In genomic region chr5:16866795-16867584, GRCh38 we compare ENCODE assay signal across 12 cellular contexts.
DNase-seq lines count a peak whose midpoint lies in the region; ATAC-seq and TF ChIP-seq lines count a peak whose summit lies in the region.
"Had no signal": no experiment of that assay in that cellular context is flagged by ENCODE, and none has a peak within 500 bp of the region (broad histone marks: within the 10 kb centered on the region; RNA-seq: fewer than 3 reads in every experiment).

No MANE protein-coding gene starts in this region.

- H3K27ac Mint-ChIP-seq in nephron (peak overlapping the region; percentile 22 to 78 (median 77)), natural killer cell (no peak overlapping the region)
- no peak overlapping the region for H3K27ac Mint-ChIP-seq in activated naive CD4-positive, alpha-beta T cell treated with anti-CD3 and anti-CD28 coated beads, Interleukin-2, amount 10 ng/mL, durations not matched to agents 7 days and 5 days
- H3K27ac Mint-ChIP-seq: activated CD8-positive, alpha-beta T cell treated with anti-CD3 and anti-CD28 coated beads for 36 hours had no signal

- peak; percentile 23 for DNase-seq in DMS153 treated with DMSO at 0.1 percent for 48 hours (lab: John Stamatoyannopoulos, UW; ENCODE audit: unreplicated experiment)
- DNase-seq in NCI-H2081 treated with DMSO at 0.1 percent for 48 hours (lab: John Stamatoyannopoulos, UW): peak; percentile 59
- peak; percentile 39 for DNase-seq in choroid plexus epithelial cell (ENCODE audit: low read depth)
- no peak for DNase-seq in T-helper 1 cell
- no peak for DNase-seq in NCI-H128 (lab: John Stamatoyannopoulos, UW; ENCODE audit: unreplicated experiment)
- no peak for DNase-seq in natural killer cell
- no peak for DNase-seq in activated naive CD4-positive, alpha-beta T cell treated with anti-CD3 and anti-CD28 coated beads, Interleukin-2, amount 10 ng/mL, durations not matched to agents 7 days and 5 days
- DNase-seq: activated CD8-positive, alpha-beta T cell treated with anti-CD3 and anti-CD28 coated beads for 36 hours; CD4-positive, CD25-positive, alpha-beta regulatory T cell; ovary; RPMI8226 had no signal

- no peak overlapping the region for H3K4me3 ChIP-seq in choroid plexus epithelial cell (ENCODE audit: low read depth, low read length)
- H3K4me3 ChIP-seq: ovary had no signal

- H3K36me3 Mint-ChIP-seq in nephron (ENCODE audit: low read depth) (peaks cover 27% of the 10 kb centered on the region), natural killer cell (no peaks in the 10 kb centered on the region)
- H3K36me3 Mint-ChIP-seq in activated naive CD4-positive, alpha-beta T cell treated with anti-CD3 and anti-CD28 coated beads, Interleukin-2, amount 10 ng/mL, durations not matched to agents 7 days and 5 days: no peaks in the 10 kb centered on the region
- H3K36me3 Mint-ChIP-seq: CD4-positive, CD25-positive, alpha-beta regulatory T cell had no signal

- ATAC-seq in natural killer cell: no peak
- ATAC-seq: activated CD8-positive, alpha-beta T cell treated with anti-CD3 and anti-CD28 coated beads for 36 hours had no signal

- CTCF ChIA-PET in activated naive CD4-positive, alpha-beta T cell treated with anti-CD3 and anti-CD28 coated beads, Interleukin-2, amount 10 ng/mL, durations not matched to agents 7 days and 5 days (lab: Charles Lee): no interaction called here

- intact Hi-C loops in natural killer cell (cut with micrococcal nuclease): no loop called here

- peak overlapping the region in 2 of 3 experiments; percentile 5 to 39 for H3K4me3 Mint-ChIP-seq in nephron
- H3K4me3 Mint-ChIP-seq in natural killer cell: no peak overlapping the region
- H3K4me3 Mint-ChIP-seq in activated naive CD4-positive, alpha-beta T cell treated with anti-CD3 and anti-CD28 coated beads, Interleukin-2, amount 10 ng/mL, durations not matched to agents 7 days and 5 days: no peak overlapping the region
- H3K4me3 Mint-ChIP-seq: activated CD8-positive, alpha-beta T cell treated with anti-CD3 and anti-CD28 coated beads for 36 hours; CD4-positive, CD25-positive, alpha-beta regulatory T cell had no signal

- H3K27me3 Mint-ChIP-seq in nephron (ENCODE audit: low read depth) (peaks cover 4% of the 10 kb centered on the region), natural killer cell (ENCODE audit: low read depth in 2 of 2) (no peaks in the 10 kb centered on the region)
- no peaks in the 10 kb centered on the region for H3K27me3 Mint-ChIP-seq in activated naive CD4-positive, alpha-beta T cell treated with anti-CD3 and anti-CD28 coated beads, Interleukin-2, amount 10 ng/mL, durations not matched to agents 7 days and 5 days
- H3K27me3 Mint-ChIP-seq: activated CD8-positive, alpha-beta T cell treated with anti-CD3 and anti-CD28 coated beads for 36 hours; CD4-positive, CD25-positive, alpha-beta regulatory T cell had no signal

- H3K9me3 Mint-ChIP-seq in nephron (peaks cover 3% of the 10 kb centered on the region), natural killer cell (peaks cover under 1 to 3% of the 10 kb centered on the region in 2 donors)
- H3K9me3 Mint-ChIP-seq in activated naive CD4-positive, alpha-beta T cell treated with anti-CD3 and anti-CD28 coated beads, Interleukin-2, amount 10 ng/mL, durations not matched to agents 7 days and 5 days: no peaks in the 10 kb centered on the region
- H3K9me3 Mint-ChIP-seq: activated CD8-positive, alpha-beta T cell treated with anti-CD3 and anti-CD28 coated beads for 36 hours had no signal

- TF ChIP-seq CTCF in choroid plexus epithelial cell (conservative IDR thresholded peaks at IDR 0.05; ENCODE audit: low read depth, low read length) (no peak), nephron (IDR thresholded peaks at IDR 0.05; ENCODE audit: unreplicated experiment in 3 of 3) (no peak), natural killer cell (IDR thresholded peaks at IDR 0.05) (no peak)

- H3K4me1 Mint-ChIP-seq in nephron (peaks cover 65% of the 10 kb centered on the region), natural killer cell (no peaks in the 10 kb centered on the region)
- H3K4me1 Mint-ChIP-seq in activated naive CD4-positive, alpha-beta T cell treated with anti-CD3 and anti-CD28 coated beads, Interleukin-2, amount 10 ng/mL, durations not matched to agents 7 days and 5 days: no peaks in the 10 kb centered on the region
- H3K4me1 Mint-ChIP-seq: CD4-positive, CD25-positive, alpha-beta regulatory T cell had no signal

Comparison
In these comparisons a context has a peak if more than half of its experiments do, and no peak if none do; other contexts are left out.
1. DNase-seq: peak in DMS153 treated with DMSO at 0.1 percent for 48 hours (single experiment), NCI-H2081 treated with DMSO at 0.1 percent for 48 hours (single experiment) and choroid plexus epithelial cell (single experiment); none in T-helper 1 cell (0 of 5), NCI-H128 (single experiment), natural killer cell (single experiment) and activated naive CD4-positive, alpha-beta T cell treated with anti-CD3 and anti-CD28 coated beads, Interleukin-2, amount 10 ng/mL, durations not matched to agents 7 days and 5 days (single experiment).
2. H3K27ac Mint-ChIP-seq: peak in nephron (3 of 3); none in natural killer cell (0 of 2) and activated naive CD4-positive, alpha-beta T cell treated with anti-CD3 and anti-CD28 coated beads, Interleukin-2, amount 10 ng/mL, durations not matched to agents 7 days and 5 days (single experiment).
3. H3K4me3 Mint-ChIP-seq: peak in nephron (2 of 3); none in natural killer cell (single experiment) and activated naive CD4-positive, alpha-beta T cell treated with anti-CD3 and anti-CD28 coated beads, Interleukin-2, amount 10 ng/mL, durations not matched to agents 7 days and 5 days (single experiment).